Comparison of ENCODE assay signal across 29 cellular contexts in the genomic region with DNA sequence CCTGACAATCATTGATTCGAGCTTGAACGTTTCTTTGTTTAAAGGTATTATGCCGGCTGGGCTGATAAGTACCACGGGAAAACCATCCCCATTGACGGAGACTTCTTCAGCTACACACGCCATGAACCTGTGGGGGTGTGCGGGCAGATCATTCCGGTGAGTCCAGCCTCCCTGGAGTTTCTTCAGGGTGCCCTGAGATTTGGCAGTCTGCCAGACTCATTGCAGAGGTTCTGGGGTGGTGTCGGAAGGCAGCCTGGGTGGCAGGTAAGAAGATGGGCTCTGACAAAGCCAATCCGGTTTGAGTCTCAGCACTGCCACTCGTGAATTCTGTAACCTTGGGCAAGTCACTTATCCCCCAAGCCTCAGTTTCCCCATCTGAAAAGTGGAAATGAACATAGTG.
"Had no signal": no experiment of that assay in that cellular context is flagged by ENCODE, and none has a peak within 500 bp of the region (broad histone marks: within the 10 kb centered on the region; RNA-seq: fewer than 3 reads in every experiment).

No MANE protein-coding gene starts in this region.

- H3K27ac Mint-ChIP-seq: activated CD4-positive, alpha-beta T cell treated with anti-CD3 and anti-CD28 coated beads, Interleukin-2, amount 10 ng/mL, durations not matched to agents 7 days and 5 days; activated CD8-positive, alpha-beta T cell treated with anti-CD3 and anti-CD28 coated beads, Interleukin-2, amount 10 ng/mL, durations not matched to agents 7 days and 5 days; activated naive CD4-positive, alpha-beta T cell treated with anti-CD3 and anti-CD28 coated beads, Interleukin-2, amount 50 U/mL, for 24 hours; activated T-cell treated with anti-CD3 and anti-CD28 coated beads, Interleukin-2, amount 50 U/mL, for 24 hours; activated T-helper 2 cell treated with anti-CD3 and anti-CD28 coated beads, Interferon-gamma antibody, Interleukin-2, Interleukin-4, amounts not matched to agents 10 μg/mL and 5 μg/mL and 100 μg/mL, durations not matched to agents 14 hours and 24 hours and 36 hours; brain had no signal

- H3K4me3 Mint-ChIP-seq: activated CD4-positive, alpha-beta T cell treated with anti-CD3 and anti-CD28 coated beads, Interleukin-2, amount 10 ng/mL, durations not matched to agents 7 days and 5 days; activated CD8-positive, alpha-beta T cell treated with anti-CD3 and anti-CD28 coated beads, Interleukin-2, amount 10 ng/mL, durations not matched to agents 7 days and 5 days; activated naive CD4-positive, alpha-beta T cell treated with anti-CD3 and anti-CD28 coated beads, Interleukin-2, amount 50 U/mL, for 24 hours; activated T-cell treated with anti-CD3 and anti-CD28 coated beads, Interleukin-2, amount 50 U/mL, for 24 hours; brain had no signal

- H3K9me3 Mint-ChIP-seq: activated CD4-positive, alpha-beta T cell treated with anti-CD3 and anti-CD28 coated beads, Interleukin-2, amount 10 ng/mL, durations not matched to agents 7 days and 5 days; activated naive CD4-positive, alpha-beta T cell treated with anti-CD3 and anti-CD28 coated beads, Interleukin-2, amount 50 U/mL, for 24 hours; activated T-cell treated with anti-CD3 and anti-CD28 coated beads, Interleukin-2, amount 50 U/mL, for 24 hours; activated T-helper 2 cell treated with anti-CD3 and anti-CD28 coated beads, Interferon-gamma antibody, Interleukin-2, Interleukin-4, amounts not matched to agents 10 μg/mL and 5 μg/mL and 100 μg/mL, durations not matched to agents 14 hours and 24 hours and 36 hours; brain had no signal

- H3K27me3 ChIP-seq: MG63 had no signal

- H3K9me3 ChIP-seq: MG63 had no signal

- DNase-seq: activated CD4-positive, alpha-beta T cell treated with anti-CD3 and anti-CD28 coated beads, Interleukin-2, amount 10 ng/mL, durations not matched to agents 7 days and 5 days; activated CD4-positive, alpha-beta T cell treated with anti-CD3 and anti-CD28 coated beads, Interleukin-2, amount 50 U/mL, for 48 hours; activated CD8-positive, alpha-beta T cell treated with anti-CD3 and anti-CD28 coated beads, Interleukin-2, amount 10 ng/mL, durations not matched to agents 7 days and 5 days; activated gamma-delta T cell; activated naive CD4-positive, alpha-beta T cell treated with Interleukin-2 at 50 U/mL for 16 hours; activated T-cell treated with anti-CD3 and anti-CD28 coated beads, Interleukin-2, amount 50 U/mL, for 24 hours; anterior cingulate cortex; central memory CD4-positive, alpha-beta T cell; Karpas-422; KBM-7; MG63; NCI-H1048; NCI-H1105 treated with DMSO at 0.1 percent for 48 hours; NCI-H1436; NCI-H1694; NCI-H1930; NCI-H2081 treated with DMSO at 0.1 percent for 48 hours; NCI-H2171; NCI-H510A; NCI-H526 treated with DMSO at 0.1 percent for 48 hours; OCI-M1; Right ventricle myocardium superior; T1000 had no signal

- H3K27me3 Mint-ChIP-seq: activated CD4-positive, alpha-beta T cell treated with anti-CD3 and anti-CD28 coated beads, Interleukin-2, amount 10 ng/mL, durations not matched to agents 7 days and 5 days; activated naive CD4-positive, alpha-beta T cell treated with anti-CD3 and anti-CD28 coated beads, Interleukin-2, amount 50 U/mL, for 24 hours; activated T-cell treated with anti-CD3 and anti-CD28 coated beads, Interleukin-2, amount 50 U/mL, for 24 hours; brain had no signal

- H3K36me3 Mint-ChIP-seq: activated naive CD4-positive, alpha-beta T cell treated with anti-CD3 and anti-CD28 coated beads, Interleukin-2, amount 50 U/mL, for 24 hours had no signal

- H3K4me3 ChIP-seq: MG63 had no signal

- H3K4me1 Mint-ChIP-seq: activated CD4-positive, alpha-beta T cell treated with anti-CD3 and anti-CD28 coated beads, Interleukin-2, amount 10 ng/mL, durations not matched to agents 7 days and 5 days; activated naive CD4-positive, alpha-beta T cell treated with anti-CD3 and anti-CD28 coated beads, Interleukin-2, amount 50 U/mL, for 24 hours; brain had no signal

- ATAC-seq: activated CD8-positive, alpha-beta T cell treated with anti-CD3 and anti-CD28 coated beads, Interleukin-2, amount 10 ng/mL, durations not matched to agents 7 days and 5 days had no signal

- FAIRE-seq: bronchial epithelial cell, colon, TTC549 had no signal
